8 cellular contexts compared by ENCODE assay signal in genomic region chr11:115170133-115170815, GRCh38.
DNase-seq lines count a peak whose midpoint lies in the region; ATAC-seq and TF ChIP-seq lines count a peak whose summit lies in the region.

No MANE protein-coding gene starts in this region.

- no peaks in the 10 kb centered on the region for H3K27me3 ChIP-seq in dorsolateral prefrontal cortex

- TF ChIP-seq CTCF in AG09309 (IDR thresholded peaks at IDR 0.05; ENCODE audit: control insufficient read depth, insufficient read depth, low read depth, low read length, missing control alignments) = peak; percentile 69
- peak; percentile 57 to 87 (median 74) for TF ChIP-seq CTCF in dorsolateral prefrontal cortex (IDR thresholded peaks at IDR 0.05 in 54 of 56, conservative IDR thresholded peaks at IDR 0.05 in 2 of 56; ENCODE audit: low read depth in 1 of 56, partially characterized antibody in 56 of 56)

- intact Hi-C loops in dorsolateral prefrontal cortex (cut with DNase I) = no loop called here
- intact Hi-C loops in cardiac septum (cut with DNase I) = no loop called here

- peak overlapping the region in 31 of 59 donors; percentile 6 to 68 (median 49) for H3K27ac ChIP-seq in dorsolateral prefrontal cortex

- ATAC-seq in GM21717 (IDR thresholded peaks at IDR 0.05; ENCODE audit: unreplicated experiment) (no peak), GM18909 (IDR thresholded peaks at IDR 0.05; ENCODE audit: poor library complexity, unreplicated experiment) (no peak)

- H3K4me3 ChIP-seq in AG09309 (ENCODE audit: control insufficient read depth, low read depth, low read length) (no peak overlapping the region), dorsolateral prefrontal cortex (no peak overlapping the region)

- DNase-seq in AG09309 (ENCODE audit: low read depth) (no peak), EH (ENCODE audit: low read depth) (peak; percentile 23), NCI-H82 (lab: John Stamatoyannopoulos, UW) (peak; percentile 76), dorsolateral prefrontal cortex (peak in 4 of 10 donors; percentile 36 to 74 (median 50)), non-pigmented ciliary epithelial cell (ENCODE audit: low read depth) (peak; percentile 8), cardiac septum (ENCODE audit: low spot score) (no peak)

Comparison
In these comparisons a context has a peak if more than half of its experiments do, and no peak if none do; other contexts are left out.
1. DNase-seq: peak in EH (single experiment), NCI-H82 (single experiment) and non-pigmented ciliary epithelial cell (single experiment); none in AG09309 (single experiment) and cardiac septum (single experiment).